In the genomic region with DNA sequence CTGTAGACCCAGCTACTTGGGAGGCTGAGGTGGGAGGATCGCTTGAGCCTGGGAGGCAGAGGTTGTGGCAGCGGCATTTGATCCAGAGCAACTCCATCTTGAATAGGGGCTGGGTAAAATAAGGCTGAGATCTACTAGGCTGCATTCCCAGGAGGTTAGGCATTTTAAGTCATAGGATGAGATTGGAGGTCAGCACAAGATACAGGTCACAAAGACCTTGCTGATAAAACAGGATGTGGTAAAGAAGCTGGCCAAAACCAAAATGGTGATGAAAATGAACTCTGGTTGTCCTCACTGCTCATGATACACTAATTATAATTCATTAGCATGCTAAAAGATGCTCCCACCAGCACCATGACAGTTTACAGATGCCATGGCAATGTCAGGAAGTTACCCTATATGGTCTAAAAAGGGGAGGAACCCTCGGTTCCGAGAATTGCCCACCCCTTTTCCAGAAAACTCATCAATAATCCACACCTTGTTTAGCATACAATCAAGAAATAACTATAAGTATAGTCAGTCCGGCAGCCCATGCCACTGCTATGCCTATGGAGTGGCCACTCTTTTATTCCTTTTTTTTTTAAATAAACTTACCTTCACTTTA, we compare ENCODE assay signal across 8 cellular contexts. TPM values are rescaled to one million over a fixed set of nuclear protein-coding genes. Genes with fewer than 3 reads are reported as not detected.
"Had no signal": no experiment of that assay in that cellular context is flagged by ENCODE, and none has a peak within 500 bp of the region (broad histone marks: within the 10 kb centered on the region; RNA-seq: fewer than 3 reads in every experiment).

No MANE protein-coding gene starts in this region.

RNA-seq across cellular contexts. Expression of gene TMC2, which starts 13.4 kb away (rescaled TPM):
- total RNA-seq: dermis blood vessel endothelial cell, endothelial cell of umbilical vein, epithelial cell of proximal tubule, kidney epithelial cell, lung microvascular endothelial cell, pulmonary artery endothelial cell, thoracic aorta, uterus had no signal
